Comparison of ENCODE assay signal across 12 cellular contexts in genomic region chr6:36947570-36948351, GRCh38. TPM values are rescaled to one million over a fixed set of nuclear protein-coding genes. Genes with fewer than 3 reads are reported as not detected.
A peak's percentile ranks its signal among the peaks of the same experiment; 100 is the strongest.
DNase-seq lines count a peak whose midpoint lies in the region; ATAC-seq and TF ChIP-seq lines count a peak whose summit lies in the region.
"Had no signal": no experiment of that assay in that cellular context is flagged by ENCODE, and none has a peak within 500 bp of the region (broad histone marks: within the 10 kb centered on the region; RNA-seq: fewer than 3 reads in every experiment).

No MANE protein-coding gene starts in this region.

- H3K27me3 ChIP-seq in endodermal cell (ENCODE audit: control insufficient read depth, insufficient read depth, low read length, poor library complexity, severe bottlenecking), result no peaks in the 10 kb centered on the region

- H3K4me1 Mint-ChIP-seq in activated CD8-positive, alpha-beta memory T cell treated with anti-CD3 and anti-CD28 coated beads, Interleukin-2, amount 10 ng/mL, durations not matched to agents 7 days and 5 days, result peaks cover 44% of the 10 kb centered on the region
- H3K4me1 Mint-ChIP-seq in WTC11 (peaks cover 24% of the 10 kb centered on the region), endodermal cell (peaks cover 2% of the 10 kb centered on the region)
- H3K4me1 Mint-ChIP-seq: nephron had no signal

- ATAC-seq in activated CD8-positive, alpha-beta memory T cell treated with anti-CD3 and anti-CD28 coated beads, Interleukin-2, amount 10 ng/mL, durations not matched to agents 7 days and 5 days, result peak; percentile 90
- no peak for ATAC-seq in WTC11
- ATAC-seq in stimulated activated naive CD8-positive, alpha-beta T cell treated with anti-CD3 and anti-CD28 coated beads, Interleukin-15, Interleukin-2, amounts not matched to agents 100 U/mL and 50 U/mL, for 24 hours, result peak; percentile 36
- no peak for ATAC-seq in GM18907 (IDR thresholded peaks at IDR 0.05; ENCODE audit: unreplicated experiment)

- no peak overlapping the region for H3K9ac ChIP-seq in endodermal cell (ENCODE audit: extremely low read depth, low read length, poor library complexity, severe bottlenecking)

- H3K36me3 Mint-ChIP-seq in activated CD8-positive, alpha-beta memory T cell treated with anti-CD3 and anti-CD28 coated beads, Interleukin-2, amount 10 ng/mL, durations not matched to agents 7 days and 5 days, result no peaks in the 10 kb centered on the region
- H3K36me3 Mint-ChIP-seq in WTC11 (no peaks in the 10 kb centered on the region), endodermal cell (ENCODE audit: low read depth) (no peaks in the 10 kb centered on the region)

- CTCF ChIA-PET in activated CD8-positive, alpha-beta memory T cell treated with anti-CD3 and anti-CD28 coated beads, Interleukin-2, amount 10 ng/mL, durations not matched to agents 7 days and 5 days (lab: Charles Lee), result interaction anchor here (0.6 to 2.2 kb wide), 5 partner anchors 8 to 1024 kb away, joined by 3 to 7 read pairs (median 3); no protein-coding TSS in a partner anchor
- CTCF ChIA-PET in WTC11 (lab: Charles Lee), result interaction anchor here (1.0 to 2.3 kb wide), 2 partner anchors 62 to 71 kb away, joined by 4 to 6 read pairs; partner anchors contain the start of gene C6orf89

- H3K27ac ChIP-seq in endodermal cell (ENCODE audit: low read depth, low read length), result no peak overlapping the region
- H3K27ac ChIP-seq: thoracic aorta had no signal

- 86 to 90% methylated on average over 8 to 12 of the region's 12 CpGs for WGBS in endodermal cell (ENCODE audit: insufficient coverage in 1 of 2, insufficient read length in 1 of 2), 2 experiments

- DNase-seq in activated CD8-positive, alpha-beta memory T cell treated with anti-CD3 and anti-CD28 coated beads, Interleukin-2, amount 10 ng/mL, durations not matched to agents 7 days and 5 days, result peak; percentile 81
- DNase-seq in activated CD8-positive, alpha-beta memory T cell treated with anti-CD3 and anti-CD28 coated beads, Interleukin-2, amount 50 U/mL, for 4 hours, result no peak
- DNase-seq in WTC11 (ENCODE audit: low spot score) (peak; percentile 4), endodermal cell (peak; percentile 36), 8988T (no peak)
- no peak for DNase-seq in stimulated activated naive CD8-positive, alpha-beta T cell treated with anti-CD3 and anti-CD28 coated beads, Interleukin-15, Interleukin-2, amounts not matched to agents 100 U/mL and 50 U/mL, for 24 hours
- DNase-seq in stimulated activated naive CD4-positive, alpha-beta T cell treated with Interleukin-2 at 50 U/mL for 16 hours (lab: John Stamatoyannopoulos, UW), result no peak
- DNase-seq: effector CD8-positive, alpha-beta T cell; NCI-H2171 treated with DMSO at 0.1 percent for 48 hours had no signal

- no peak overlapping the region for H3K4me3 ChIP-seq in endodermal cell (ENCODE audit: low read length)
- H3K4me3 ChIP-seq: thoracic aorta had no signal

- no peaks in the 10 kb centered on the region for H3K9me3 Mint-ChIP-seq in activated CD8-positive, alpha-beta memory T cell treated with anti-CD3 and anti-CD28 coated beads, Interleukin-2, amount 10 ng/mL, durations not matched to agents 7 days and 5 days (ENCODE audit: low read depth)
- H3K9me3 Mint-ChIP-seq in WTC11 (no peaks in the 10 kb centered on the region), endodermal cell (no peaks in the 10 kb centered on the region)

- POLR2A ChIA-PET in WTC11 (lab: Charles Lee), result no interaction called here

- H3K27me3 Mint-ChIP-seq in activated CD8-positive, alpha-beta memory T cell treated with anti-CD3 and anti-CD28 coated beads, Interleukin-2, amount 10 ng/mL, durations not matched to agents 7 days and 5 days, result peaks cover 8% of the 10 kb centered on the region
- H3K27me3 Mint-ChIP-seq in WTC11 (ENCODE audit: low read depth) (peaks cover 3% of the 10 kb centered on the region; the same call in 1 of the 2 replicates), endodermal cell (ENCODE audit: insufficient read depth) (peaks cover 3% of the 10 kb centered on the region)

- TF ChIP-seq CTCF in WTC11 (IDR thresholded peaks at IDR 0.05) (no peak), endodermal cell (conservative IDR thresholded peaks at IDR 0.05) (no peak)

- no peaks in the 10 kb centered on the region for H3K4me1 ChIP-seq in endodermal cell (ENCODE audit: control insufficient read depth, insufficient read depth, low read length)

- peak overlapping the region; percentile 29 for H3K27ac Mint-ChIP-seq in activated CD8-positive, alpha-beta memory T cell treated with anti-CD3 and anti-CD28 coated beads, Interleukin-2, amount 10 ng/mL, durations not matched to agents 7 days and 5 days
- H3K27ac Mint-ChIP-seq in WTC11, result no peak overlapping the region
- H3K27ac Mint-ChIP-seq in endodermal cell, result no peak overlapping the region
- H3K27ac Mint-ChIP-seq: nephron had no signal

- no peaks in the 10 kb centered on the region for H3K9me3 ChIP-seq in endodermal cell (ENCODE audit: control insufficient read depth, low read length)
- H3K9me3 ChIP-seq: thoracic aorta had no signal

- no peaks in the 10 kb centered on the region for H3K36me3 ChIP-seq in endodermal cell (ENCODE audit: control insufficient read depth, insufficient read depth, low read length)
- H3K36me3 ChIP-seq: thoracic aorta had no signal

- no peak overlapping the region for H3K4me3 Mint-ChIP-seq in activated CD8-positive, alpha-beta memory T cell treated with anti-CD3 and anti-CD28 coated beads, Interleukin-2, amount 10 ng/mL, durations not matched to agents 7 days and 5 days
- H3K4me3 Mint-ChIP-seq in WTC11 (no peak overlapping the region), endodermal cell (no peak overlapping the region)
- H3K4me3 Mint-ChIP-seq: nephron had no signal

TF ChIP-seq in WTC11, 78 proteins besides CTCF, POLR2A, EP300 and RAD21 (continues in another document):
- no peak for TF ChIP-seq ZNF423 (CRISPR knock-in tag; IDR thresholded peaks at IDR 0.05)
- no peak for TF ChIP-seq NR1H2 (CRISPR knock-in tag; IDR thresholded peaks at IDR 0.05)
- no peak for TF ChIP-seq USF2 (CRISPR knock-in tag; IDR thresholded peaks at IDR 0.05)
- TF ChIP-seq NFE2L1 (CRISPR knock-in tag; IDR thresholded peaks at IDR 0.05), result no peak
- no peak for TF ChIP-seq FOXP1 (CRISPR knock-in tag; IDR thresholded peaks at IDR 0.05; ENCODE audit: borderline replicate concordance)
- TF ChIP-seq ATF2 (CRISPR knock-in tag; IDR thresholded peaks at IDR 0.05; ENCODE audit: borderline replicate concordance, low read depth), result no peak
- no peak for TF ChIP-seq E2F4 (CRISPR knock-in tag; IDR thresholded peaks at IDR 0.05; ENCODE audit: borderline replicate concordance, low read depth)
- no peak for TF ChIP-seq NR2C2 (CRISPR knock-in tag; IDR thresholded peaks at IDR 0.05)

RNA-seq across cellular contexts. Expression of gene PI16, which starts 6.8 kb away (rescaled TPM):
- 1 to 10 TPM in 1 of 2 experiments, under 1 TPM in 1; 0.37 to 2.0 TPM for total RNA-seq in activated CD8-positive, alpha-beta memory T cell treated with anti-CD3 and anti-CD28 coated beads, Interleukin-2, amount 10 ng/mL, durations not matched to agents 7 days and 5 days
- total RNA-seq in WTC11 (2021), result 0.09 to 0.17 TPM in 2 of 3 replicates, not detected in the other
- total RNA-seq in endodermal cell, result not detected
- not detected for polyA plus RNA-seq in endodermal cell (2013, experiment 1 of 2)
- not detected for polyA plus RNA-seq in endodermal cell (2013, experiment 2 of 2)

RNA-seq across cellular contexts. Expression of gene MTCH1, which starts 38.2 kb away (rescaled TPM):
- 100 to 1,000 TPM; 125 to 167 TPM for total RNA-seq in activated CD8-positive, alpha-beta memory T cell treated with anti-CD3 and anti-CD28 coated beads, Interleukin-2, amount 10 ng/mL, durations not matched to agents 7 days and 5 days
- total RNA-seq in WTC11 (2021), result 198 to 207 TPM (median 204 TPM) in 3 replicates
- total RNA-seq in endodermal cell, result 100 to 1,000 TPM; 226 to 235 TPM
- 162 TPM for polyA plus RNA-seq in endodermal cell (2013, experiment 1 of 2)
- 156 TPM for polyA plus RNA-seq in endodermal cell (2013, experiment 2 of 2)

RNA-seq across cellular contexts. Expression of gene FGD2, which starts 57.7 kb away (rescaled TPM):
- total RNA-seq in activated CD8-positive, alpha-beta memory T cell treated with anti-CD3 and anti-CD28 coated beads, Interleukin-2, amount 10 ng/mL, durations not matched to agents 7 days and 5 days, result 10 to 100 TPM; 15.6 to 26.3 TPM
- total RNA-seq in WTC11 (2021) (0.31 to 0.78 TPM (median 0.44 TPM) in 3 replicates), endodermal cell (not detected)
- not detected for polyA plus RNA-seq in endodermal cell (2013, experiment 1 of 2)
- not detected for polyA plus RNA-seq in endodermal cell (2013, experiment 2 of 2)

Comparison
In these comparisons a context has a peak if more than half of its experiments do, and no peak if none do; other contexts are left out.
1. DNase-seq: peak in activated CD8-positive, alpha-beta memory T cell treated with anti-CD3 and anti-CD28 coated beads, Interleukin-2, amount 10 ng/mL, durations not matched to agents 7 days and 5 days (single experiment), WTC11 (single experiment) and endodermal cell (single experiment); none in activated CD8-positive, alpha-beta memory T cell treated with anti-CD3 and anti-CD28 coated beads, Interleukin-2, amount 50 U/mL, for 4 hours (single experiment), stimulated activated naive CD8-positive, alpha-beta T cell treated with anti-CD3 and anti-CD28 coated beads, Interleukin-15, Interleukin-2, amounts not matched to agents 100 U/mL and 50 U/mL, for 24 hours (single experiment), 8988T (single experiment) and stimulated activated naive CD4-positive, alpha-beta T cell treated with Interleukin-2 at 50 U/mL for 16 hours (single experiment).
2. ATAC-seq: peak in activated CD8-positive, alpha-beta memory T cell treated with anti-CD3 and anti-CD28 coated beads, Interleukin-2, amount 10 ng/mL, durations not matched to agents 7 days and 5 days (single experiment) and stimulated activated naive CD8-positive, alpha-beta T cell treated with anti-CD3 and anti-CD28 coated beads, Interleukin-15, Interleukin-2, amounts not matched to agents 100 U/mL and 50 U/mL, for 24 hours (single experiment); none in WTC11 (single experiment) and GM18907 (single experiment).